ENCODE assay signal across 1 cellular context in genomic region chr1:149848340-149848771, GRCh38.
TF ChIP-seq lines count a peak whose summit lies in the region.

No MANE protein-coding gene starts in this region.

TF ChIP-seq in IMR-90, 13 proteins besides CTCF, POLR2A, EP300 and RAD21:
- TF ChIP-seq NFE2L2 (IDR thresholded peaks at IDR 0.05; ENCODE audit: low read depth, low read length) (no peak), ELK1 (IDR thresholded peaks at IDR 0.05; ENCODE audit: borderline replicate concordance, low read depth, low read length) (no peak), FOS (IDR thresholded peaks at IDR 0.05; ENCODE audit: low read depth, low read length) (no peak), RFX5 (IDR thresholded peaks at IDR 0.05; ENCODE audit: low read depth, low read length) (no peak), BHLHE40 (IDR thresholded peaks at IDR 0.05; ENCODE audit: low read depth, low read length) (no peak), MAFK (IDR thresholded peaks at IDR 0.05; ENCODE audit: low read depth, low read length) (no peak), CEBPB (IDR thresholded peaks at IDR 0.05; ENCODE audit: low read depth, low read length) (no peak), CHD1 (IDR thresholded peaks at IDR 0.05; ENCODE audit: low read depth, low read length) (no peak), MXI1 (IDR thresholded peaks at IDR 0.05; ENCODE audit: borderline replicate concordance, low read depth, low read length) (no peak)
